In genomic region chr16:15611610-15612009, GRCh38 we compare ENCODE assay signal across 1 cellular context.
TF ChIP-seq lines count a peak whose summit lies in the region.

No MANE protein-coding gene starts in this region.

TF ChIP-seq in IMR-90, 13 proteins besides CTCF, POLR2A, EP300 and RAD21:
- TF ChIP-seq MAZ (IDR thresholded peaks at IDR 0.05; ENCODE audit: borderline replicate concordance, low read depth, low read length) (no peak), RCOR1 (IDR thresholded peaks at IDR 0.05; ENCODE audit: insufficient replicate concordance, low read length) (no peak), SMC3 (IDR thresholded peaks at IDR 0.05; ENCODE audit: low read depth, low read length) (no peak), CEBPB (IDR thresholded peaks at IDR 0.05; ENCODE audit: low read depth, low read length) (no peak)
